4 cellular contexts compared by ENCODE assay signal in the genomic region with DNA sequence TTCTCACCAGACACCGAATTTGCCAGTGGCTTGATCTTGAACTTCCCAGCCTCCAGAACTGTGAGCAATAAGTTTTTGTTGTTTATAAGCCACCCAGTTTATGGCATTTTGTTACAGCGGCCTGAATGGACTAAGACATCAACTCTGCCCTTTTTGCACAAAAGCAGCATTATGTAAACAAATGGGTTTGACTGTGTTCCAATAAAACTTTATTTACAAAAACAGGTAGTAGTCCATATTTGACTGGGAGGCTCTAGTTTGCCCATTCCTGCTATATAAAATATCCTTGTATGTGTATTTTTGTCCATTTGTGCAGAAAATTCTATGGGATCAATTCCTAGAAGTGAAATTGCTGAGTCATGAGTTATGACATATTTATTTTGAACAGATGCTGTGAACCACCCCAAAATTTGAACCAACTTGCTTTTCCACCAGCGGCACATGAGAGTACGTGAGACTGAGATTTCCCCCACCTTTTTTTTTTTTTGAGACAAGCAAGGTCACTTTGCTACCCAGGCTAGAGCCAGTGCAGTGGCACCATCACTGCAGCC.
TF ChIP-seq lines count a peak whose summit lies in the region.

No MANE protein-coding gene starts in this region.

TF ChIP-seq in HepG2, 621 proteins besides CTCF, POLR2A, EP300 and RAD21 (continues in another document):
- TF ChIP-seq ZNF160 (CRISPR knock-in tag; IDR thresholded peaks at IDR 0.05) = no peak
- TF ChIP-seq ZNF292 (CRISPR knock-in tag; IDR thresholded peaks at IDR 0.05; ENCODE audit: borderline replicate concordance, low read depth) = no peak
- peak; percentile 99 for TF ChIP-seq MAFK (conservative IDR thresholded peaks at IDR 0.05 in 1 of 2, IDR thresholded peaks at IDR 0.05 in 1 of 2; ENCODE audit: low read length in 2 of 2)
- no peak for TF ChIP-seq KDM2A (CRISPR knock-in tag; IDR thresholded peaks at IDR 0.05; ENCODE audit: borderline replicate concordance, low read depth)
- TF ChIP-seq NFKBIZ (CRISPR knock-in tag; IDR thresholded peaks at IDR 0.05) = no peak
- TF ChIP-seq GLI4 (CRISPR knock-in tag; IDR thresholded peaks at IDR 0.05; ENCODE audit: borderline replicate concordance) = no peak
- no peak for TF ChIP-seq SIN3B (IDR thresholded peaks at IDR 0.05; ENCODE audit: low read length)

TF ChIP-seq in IMR-90, 13 proteins besides CTCF, POLR2A, EP300 and RAD21:
- TF ChIP-seq MAFK (IDR thresholded peaks at IDR 0.05; ENCODE audit: low read depth, low read length) (peak; percentile 97), USF2 (IDR thresholded peaks at IDR 0.05; ENCODE audit: low read depth, low read length) (no peak), RFX5 (IDR thresholded peaks at IDR 0.05; ENCODE audit: low read depth, low read length) (no peak), NFE2L2 (IDR thresholded peaks at IDR 0.05; ENCODE audit: low read depth, low read length) (peak; percentile 82), CEBPB (IDR thresholded peaks at IDR 0.05; ENCODE audit: low read depth, low read length) (no peak)

TF ChIP-seq in K562, 482 proteins besides CTCF, POLR2A, EP300 and RAD21 (continues in another document):
- TF ChIP-seq ZBTB1 (CRISPR knock-in tag; IDR thresholded peaks at IDR 0.05; ENCODE audit: borderline replicate concordance, low read depth) (no peak), PML (IDR thresholded peaks at IDR 0.05; ENCODE audit: low read length) (no peak), ASH1L (IDR thresholded peaks at IDR 0.05; ENCODE audit: borderline replicate concordance, low read depth, partially characterized antibody) (no peak), ZSCAN32 (CRISPR knock-in tag; IDR thresholded peaks at IDR 0.05) (no peak), ZNF232 (CRISPR knock-in tag; IDR thresholded peaks at IDR 0.05) (no peak), E2F8 (IDR thresholded peaks at IDR 0.05; ENCODE audit: low read depth, partially characterized antibody) (no peak), BACH1 (tag; IDR thresholded peaks at IDR 0.05) (peak; percentile 58; the same call in 1 of the 2 replicates), ZNF143 (CRISPR knock-in tag; IDR thresholded peaks at IDR 0.05) (no peak), MTF1 (CRISPR knock-in tag; IDR thresholded peaks at IDR 0.05; ENCODE audit: borderline replicate concordance) (no peak), SMARCA5 (IDR thresholded peaks at IDR 0.05) (no peak), MAFF (IDR thresholded peaks at IDR 0.05; ENCODE audit: low read length) (peak; percentile 96), BRD4 (IDR thresholded peaks at IDR 0.05) (no peak), ZNF384 (IDR thresholded peaks at IDR 0.05; ENCODE audit: low read depth, low read length) (no peak), ZNF780A (CRISPR knock-in tag; IDR thresholded peaks at IDR 0.05) (no peak)
- TF ChIP-seq, protein P1, sequence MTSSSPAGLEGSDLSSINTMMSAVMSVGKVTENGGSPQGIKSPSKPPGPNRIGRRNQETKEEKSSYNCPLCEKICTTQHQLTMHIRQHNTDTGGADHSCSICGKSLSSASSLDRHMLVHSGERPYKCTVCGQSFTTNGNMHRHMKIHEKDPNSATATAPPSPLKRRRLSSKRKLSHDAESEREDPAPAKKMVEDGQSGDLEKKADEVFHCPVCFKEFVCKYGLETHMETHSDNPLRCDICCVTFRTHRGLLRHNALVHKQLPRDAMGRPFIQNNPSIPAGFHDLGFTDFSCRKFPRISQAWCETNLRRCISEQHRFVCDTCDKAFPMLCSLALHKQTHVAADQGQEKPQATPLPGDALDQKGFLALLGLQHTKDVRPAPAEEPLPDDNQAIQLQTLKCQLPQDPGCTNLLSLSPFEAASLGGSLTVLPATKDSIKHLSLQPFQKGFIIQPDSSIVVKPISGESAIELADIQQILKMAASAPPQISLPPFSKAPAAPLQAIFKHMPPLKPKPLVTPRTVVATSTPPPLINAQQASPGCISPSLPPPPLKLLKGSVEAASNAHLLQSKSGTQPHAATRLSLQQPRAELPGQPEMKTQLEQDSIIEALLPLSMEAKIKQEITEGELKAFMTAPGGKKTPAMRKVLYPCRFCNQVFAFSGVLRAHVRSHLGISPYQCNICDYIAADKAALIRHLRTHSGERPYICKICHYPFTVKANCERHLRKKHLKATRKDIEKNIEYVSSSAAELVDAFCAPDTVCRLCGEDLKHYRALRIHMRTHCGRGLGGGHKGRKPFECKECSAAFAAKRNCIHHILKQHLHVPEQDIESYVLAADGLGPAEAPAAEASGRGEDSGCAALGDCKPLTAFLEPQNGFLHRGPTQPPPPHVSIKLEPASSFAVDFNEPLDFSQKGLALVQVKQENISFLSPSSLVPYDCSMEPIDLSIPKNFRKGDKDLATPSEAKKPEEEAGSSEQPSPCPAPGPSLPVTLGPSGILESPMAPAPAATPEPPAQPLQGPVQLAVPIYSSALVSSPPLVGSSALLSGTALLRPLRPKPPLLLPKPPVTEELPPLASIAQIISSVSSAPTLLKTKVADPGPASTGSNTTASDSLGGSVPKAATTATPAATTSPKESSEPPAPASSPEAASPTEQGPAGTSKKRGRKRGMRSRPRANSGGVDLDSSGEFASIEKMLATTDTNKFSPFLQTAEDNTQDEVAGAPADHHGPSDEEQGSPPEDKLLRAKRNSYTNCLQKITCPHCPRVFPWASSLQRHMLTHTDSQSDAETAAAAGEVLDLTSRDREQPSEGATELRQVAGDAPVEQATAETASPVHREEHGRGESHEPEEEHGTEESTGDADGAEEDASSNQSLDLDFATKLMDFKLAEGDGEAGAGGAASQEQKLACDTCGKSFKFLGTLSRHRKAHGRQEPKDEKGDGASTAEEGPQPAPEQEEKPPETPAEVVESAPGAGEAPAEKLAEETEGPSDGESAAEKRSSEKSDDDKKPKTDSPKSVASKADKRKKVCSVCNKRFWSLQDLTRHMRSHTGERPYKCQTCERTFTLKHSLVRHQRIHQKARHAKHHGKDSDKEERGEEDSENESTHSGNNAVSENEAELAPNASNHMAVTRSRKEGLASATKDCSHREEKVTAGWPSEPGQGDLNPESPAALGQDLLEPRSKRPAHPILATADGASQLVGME (CRISPR knock-in tag; IDR thresholded peaks at IDR 0.05) = no peak
- TF ChIP-seq, protein P2, sequence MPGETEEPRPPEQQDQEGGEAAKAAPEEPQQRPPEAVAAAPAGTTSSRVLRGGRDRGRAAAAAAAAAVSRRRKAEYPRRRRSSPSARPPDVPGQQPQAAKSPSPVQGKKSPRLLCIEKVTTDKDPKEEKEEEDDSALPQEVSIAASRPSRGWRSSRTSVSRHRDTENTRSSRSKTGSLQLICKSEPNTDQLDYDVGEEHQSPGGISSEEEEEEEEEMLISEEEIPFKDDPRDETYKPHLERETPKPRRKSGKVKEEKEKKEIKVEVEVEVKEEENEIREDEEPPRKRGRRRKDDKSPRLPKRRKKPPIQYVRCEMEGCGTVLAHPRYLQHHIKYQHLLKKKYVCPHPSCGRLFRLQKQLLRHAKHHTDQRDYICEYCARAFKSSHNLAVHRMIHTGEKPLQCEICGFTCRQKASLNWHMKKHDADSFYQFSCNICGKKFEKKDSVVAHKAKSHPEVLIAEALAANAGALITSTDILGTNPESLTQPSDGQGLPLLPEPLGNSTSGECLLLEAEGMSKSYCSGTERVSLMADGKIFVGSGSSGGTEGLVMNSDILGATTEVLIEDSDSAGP (CRISPR knock-in tag; IDR thresholded peaks at IDR 0.05) = no peak

TF ChIP-seq in HEK293T, 16 proteins besides CTCF, POLR2A, EP300 and RAD21:
- TF ChIP-seq SP1 (IDR thresholded peaks at IDR 0.05) = no peak
